14 cellular contexts compared by ENCODE assay signal in the genomic region with DNA sequence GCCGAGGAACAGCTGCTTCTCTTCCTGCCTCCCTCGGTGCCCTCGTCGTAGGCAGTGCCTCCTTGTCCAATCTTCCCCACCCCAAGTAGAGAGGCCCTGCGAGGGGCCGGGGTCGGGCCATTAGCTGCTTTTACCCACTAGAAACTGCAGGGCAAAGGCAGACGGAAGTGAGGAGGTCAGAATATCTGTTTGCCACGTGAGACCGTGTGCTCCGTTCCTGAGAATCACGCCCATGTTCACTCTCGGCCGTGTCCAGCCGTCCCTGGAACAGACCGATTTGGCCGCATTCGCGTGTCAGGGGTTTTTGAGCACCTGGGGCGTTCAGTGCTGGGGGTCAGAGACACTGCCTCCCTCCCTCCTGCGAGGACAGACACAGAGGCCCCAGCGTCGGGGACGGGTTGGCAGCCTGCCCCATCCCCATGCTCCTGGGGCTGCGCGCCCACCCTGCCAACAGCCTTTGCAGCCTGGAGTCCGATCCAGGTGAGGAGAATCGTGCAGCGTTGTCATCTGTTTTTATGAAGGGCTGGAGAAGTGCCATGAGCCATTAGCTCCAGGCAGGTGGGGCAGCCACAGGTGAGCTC.
"Had no signal": no experiment of that assay in that cellular context is flagged by ENCODE, and none has a peak within 500 bp of the region (broad histone marks: within the 10 kb centered on the region; RNA-seq: fewer than 3 reads in every experiment).

No MANE protein-coding gene starts in this region.

- H3K9ac ChIP-seq: neural progenitor cell had no signal

- H3K27ac ChIP-seq: dorsolateral prefrontal cortex, neural progenitor cell, ovary, thoracic aorta, VCaP had no signal

- H3K4me1 Mint-ChIP-seq: activated naive CD4-positive, alpha-beta T cell treated with anti-CD3 and anti-CD28 coated beads, Interleukin-2, amount 10 ng/mL, durations not matched to agents 7 days and 5 days; endodermal cell; neural progenitor cell had no signal

- H3K27me3 Mint-ChIP-seq: activated naive CD4-positive, alpha-beta T cell treated with anti-CD3 and anti-CD28 coated beads, Interleukin-2, amount 10 ng/mL, durations not matched to agents 7 days and 5 days had no signal

- H3K4me3 ChIP-seq: dorsolateral prefrontal cortex, neural progenitor cell, ovary, thoracic aorta had no signal

- H3K4me2 ChIP-seq: neural progenitor cell had no signal

- H3K27me3 ChIP-seq: dorsolateral prefrontal cortex, neural progenitor cell, ovary had no signal

- H3K27ac Mint-ChIP-seq: activated naive CD4-positive, alpha-beta T cell treated with anti-CD3 and anti-CD28 coated beads, Interleukin-2, amount 10 ng/mL, durations not matched to agents 7 days and 5 days; endodermal cell; naive B cell; neural progenitor cell; stimulated activated naive CD8-positive, alpha-beta T cell treated with anti-CD3 and anti-CD28 coated beads, Interleukin-15, Interleukin-2, amounts not matched to agents 100 ng/mL and 50 ng/mL, for 24 hours had no signal

- H3K4me3 Mint-ChIP-seq: activated naive CD4-positive, alpha-beta T cell treated with anti-CD3 and anti-CD28 coated beads, Interleukin-2, amount 10 ng/mL, durations not matched to agents 7 days and 5 days; endodermal cell; neural progenitor cell; stimulated activated naive CD8-positive, alpha-beta T cell treated with anti-CD3 and anti-CD28 coated beads, Interleukin-15, Interleukin-2, amounts not matched to agents 100 ng/mL and 50 ng/mL, for 24 hours had no signal

- H3K9me3 Mint-ChIP-seq: endodermal cell; neural progenitor cell; stimulated activated naive CD8-positive, alpha-beta T cell treated with anti-CD3 and anti-CD28 coated beads, Interleukin-15, Interleukin-2, amounts not matched to agents 100 ng/mL and 50 ng/mL, for 24 hours had no signal

- ATAC-seq: sciatic nerve had no signal

- H3K36me3 ChIP-seq: neural progenitor cell, ovary, thoracic aorta had no signal

- DNase-seq: activated CD4-positive, alpha-beta T cell treated with anti-CD3 and anti-CD28 coated beads for 1 hour; activated CD4-positive, alpha-beta T cell treated with anti-CD3 and anti-CD28 coated beads, Interleukin-2, amount 50 U/mL, for 4 hours; activated naive CD4-positive, alpha-beta T cell treated with anti-CD3 and anti-CD28 coated beads, Interleukin-2, amount 10 ng/mL, durations not matched to agents 7 days and 5 days; activated T-cell treated with anti-CD3 and anti-CD28 coated beads for 4 hours; head of caudate nucleus; naive B cell; ovary had no signal
